In genomic region chr1:16178596-16179497, GRCh38 we compare ENCODE assay signal across 14 cellular contexts. TPM values are rescaled to one million over a fixed set of nuclear protein-coding genes. Genes with fewer than 3 reads are reported as not detected.
DNase-seq lines count a peak whose midpoint lies in the region; ATAC-seq, FAIRE-seq and TF ChIP-seq lines count a peak whose summit lies in the region.
"Had no signal": no experiment of that assay in that cellular context is flagged by ENCODE, and none has a peak within 500 bp of the region (broad histone marks: within the 10 kb centered on the region; RNA-seq: fewer than 3 reads in every experiment).

No MANE protein-coding gene starts in this region.

- H3K4me3 ChIP-seq in K562 (no peak overlapping the region), left lung (no peak overlapping the region), sigmoid colon (no peak overlapping the region), psoas muscle (no peak overlapping the region)
- H3K4me3 ChIP-seq: BLaER1 treated with 17β-estradiol and CSF1 and Interleukin-3, amounts not matched to agents 10 nM and 100 nM had no signal

- H3K27me3 ChIP-seq in K562 (ENCODE audit: control insufficient read depth in 2 of 2, insufficient read depth in 2 of 2, low read length in 2 of 2) (no peaks in the 10 kb centered on the region), left lung (no peaks in the 10 kb centered on the region), sigmoid colon (no peaks in the 10 kb centered on the region), psoas muscle (ENCODE audit: insufficient read depth in 3 of 3, low read length in 2 of 3) (peaks cover 0 to 5% (median 0%) of the 10 kb centered on the region in 3 donors)

- BruUV-seq in K562 (replicated peaks; lab: Mats Ljungman, UMichigan): no TSS peak

- POLR2A ChIA-PET in K562 (lab: Yijun Ruan, JAX): interaction anchor here (1.3 kb wide), 1 partner anchor 10 kb away, joined by 3 read pairs; no protein-coding TSS in a partner anchor

- no peak for TF ChIP-seq RAD21 in K562 (CRISPR knock-in tag; conservative IDR thresholded peaks at IDR 0.05 in 1 of 2, IDR thresholded peaks at IDR 0.05 in 1 of 2)

- H3K27ac ChIP-seq in K562 (ENCODE audit: extremely low read depth, low read depth, low read length) (no peak overlapping the region), left lung (peak overlapping the region; percentile 3 to 8), sigmoid colon (peak overlapping the region; percentile 50 to 92 (median 88)), psoas muscle (no peak overlapping the region)
- H3K27ac ChIP-seq: BLaER1 treated with 17β-estradiol and CSF1 and Interleukin-3, amounts not matched to agents 10 nM and 100 nM; HL-60; neutrophil had no signal

- H4K20me1 ChIP-seq in K562 (replicated peaks; ENCODE audit: control insufficient read depth, insufficient read depth, low read length): no peaks in the 10 kb centered on the region

- ATAC-seq in K562: no peak
- peak; percentile 22 for ATAC-seq in left lung
- no peak for ATAC-seq in psoas muscle
- no peak for ATAC-seq in HG02852 (IDR thresholded peaks at IDR 0.05; ENCODE audit: unreplicated experiment)
- no peak for ATAC-seq in GM18505 (IDR thresholded peaks at IDR 0.05; ENCODE audit: unreplicated experiment)

- no peak overlapping the region for H3K4me2 ChIP-seq in K562 (ENCODE audit: insufficient read depth, low read length)

- no peaks in the 10 kb centered on the region for H3K79me2 ChIP-seq in K562 (ENCODE audit: control insufficient read depth, insufficient read depth, low read length)

- TF ChIP-seq POLR2A in K562 (conservative IDR thresholded peaks at IDR 0.05): no peak
- no peak for TF ChIP-seq POLR2A in sigmoid colon (IDR thresholded peaks at IDR 0.05)
- no peak for TF ChIP-seq POLR2A in GM18505 (IDR thresholded peaks at IDR 0.05; ENCODE audit: borderline replicate concordance, extremely low read depth, insufficient read depth, insufficient read length)

- CTCF ChIA-PET in K562 (lab: Yijun Ruan, JAX; ENCODE audit: low intra/inter-chr PET ratio): interaction anchor here (1.0 kb wide), 1 partner anchor 16 kb away, joined by 6 read pairs; no protein-coding TSS in a partner anchor

- no peak for TF ChIP-seq CTCF in K562 (IDR thresholded peaks at IDR 0.05 in 2 of 3, conservative IDR thresholded peaks at IDR 0.05 in 1 of 3; ENCODE audit: insufficient read depth in 2 of 3, low read depth in 1 of 3, low read length in 3 of 3)
- no peak for TF ChIP-seq CTCF in left lung (IDR thresholded peaks at IDR 0.05)
- no peak for TF ChIP-seq CTCF in sigmoid colon (IDR thresholded peaks at IDR 0.05)
- no peak for TF ChIP-seq CTCF in psoas muscle (IDR thresholded peaks at IDR 0.05)

- H3K9me1 ChIP-seq in K562 (ENCODE audit: control insufficient read depth, insufficient read depth, low read length): no peaks in the 10 kb centered on the region

- peak; percentile 69 for FAIRE-seq in K562 (lab: Jason Lieb, UNC)

- TF ChIP-seq EP300 in K562 (IDR thresholded peaks at IDR 0.05; ENCODE audit: low read length): no peak
- TF ChIP-seq EP300 in sigmoid colon (IDR thresholded peaks at IDR 0.05): peak in 1 of 4 donors; percentile 14

- intact Hi-C loops in K562 (cut with micrococcal nuclease): loop anchor here (5.0 kb wide), 1 partner anchor 37 kb away; no protein-coding TSS in a partner anchor
- intact Hi-C loops in left lung (cut with DNase I): no loop called here
- intact Hi-C loops in sigmoid colon (cut with DNase I): no loop called here
- intact Hi-C loops in psoas muscle (cut with DNase I): no loop called here

- H3K9me3 ChIP-seq in K562 (replicated peaks; ENCODE audit: control insufficient read depth, insufficient read depth, low read depth, low read length) (no peaks in the 10 kb centered on the region), left lung (no peaks in the 10 kb centered on the region), sigmoid colon (no peaks in the 10 kb centered on the region), psoas muscle (no peaks in the 10 kb centered on the region)
- H3K9me3 ChIP-seq: BLaER1 treated with 17β-estradiol and CSF1 and Interleukin-3, amounts not matched to agents 10 nM and 100 nM; neutrophil had no signal

- H3K9ac ChIP-seq in K562 (ENCODE audit: insufficient read depth in 1 of 2, low read depth in 2 of 2, low read length in 2 of 2): peak overlapping the region in 1 of 2 experiments; percentile 3; a peak in 1 of 4 replicates

- H2AFZ ChIP-seq in K562 (ENCODE audit: low read depth, low read length): peak overlapping the region; percentile 25; the same call in 1 of the 2 replicates

- DNase-seq in ELF-1 (ENCODE audit: low read depth, low spot score) (peak; percentile 70), K562 (ENCODE audit: extremely low read depth in 1 of 4, low spot score in 3 of 4) (no peak), left lung (no peak), sigmoid colon (no peak), psoas muscle (no peak), foreskin melanocyte (no peak)
- DNase-seq: activated naive CD4-positive, alpha-beta T cell treated with anti-CD3 and anti-CD28 coated beads for 36 hours; NCI-H2171 treated with DMSO at 0.1 percent for 48 hours; T-helper 2 cell had no signal

- in situ Hi-C loops in K562 (cut with MboI): no loop called here

- no peaks in the 10 kb centered on the region for H3K36me3 ChIP-seq in K562 (ENCODE audit: control insufficient read depth, insufficient read depth, low read length)
- H3K36me3 ChIP-seq in left lung: no peaks in the 10 kb centered on the region
- H3K36me3 ChIP-seq in sigmoid colon: no peaks in the 10 kb centered on the region
- H3K36me3 ChIP-seq in psoas muscle (ENCODE audit: insufficient read depth in 1 of 2, low read depth in 1 of 2): no peaks in the 10 kb centered on the region
- H3K36me3 ChIP-seq: BLaER1 treated with 17β-estradiol and CSF1 and Interleukin-3, amounts not matched to agents 10 nM and 100 nM; neutrophil had no signal

- H3K4me1 ChIP-seq in K562 (replicated peaks in 1 of 2; ENCODE audit: control insufficient read depth in 2 of 2, insufficient read depth in 2 of 2, low read length in 2 of 2) (peaks cover 12 to 39% of the 10 kb centered on the region in 2 experiments), left lung (peaks cover 38 to 60% of the 10 kb centered on the region in 2 donors), sigmoid colon (peaks cover 0 to 89% (median 80%) of the 10 kb centered on the region in 4 donors), psoas muscle (peaks cover 14% of the 10 kb centered on the region)

- 67% methylated on average over 19 of the region's 19 CpGs for whole genome bisulfite sequencing in K562 (ENCODE audit: insufficient coverage, low coverage, missing lambda C conversion rate)
- 44 to 77% methylated on average over 19 of the region's 19 CpGs for WGBS in sigmoid colon, 2 donors
- WGBS in psoas muscle, 3 donors: 88 to 90% (median 89%) methylated on average over 19 of the region's 19 CpGs

RNA-seq across cellular contexts. Expression of gene EPHA2, which starts 23.0 kb away (rescaled TPM):
- 0.55 and 1.5 TPM in 2 replicates for total RNA-seq in K562 (2011; cell fraction: chromatin; rRNA removed; ENCODE audit: low replicate concordance)
- 0.79 and 1.2 TPM in 2 replicates for total RNA-seq in K562 (2011; cell fraction: nucleolus; rRNA removed)
- 0.15 and 0.23 TPM in 2 replicates for total RNA-seq in K562 (2011; cell fraction: nucleoplasm; rRNA removed)
- total RNA-seq in K562 (2014; rRNA removed) (not detected in 2 replicates), K562 (2014; rRNA removed; fragmentation: Illumina TruSeq; extraction: Trizol) (0.04 and 0.06 TPM in 2 replicates), K562 (2015; rRNA removed; fragmentation: Illumina TruSeq; extraction: Trizol) (not detected in 2 replicates), K562 (2021) (0.36 and 0.40 TPM in 2 replicates), left lung (10 to 100 TPM; 36.9 to 62.6 TPM), sigmoid colon (1 to 10 TPM; 3.3 to 6.4 (median 4.9) TPM), psoas muscle (1 to 10 TPM; 3.0 to 7.0 (median 3.5) TPM)
- polyA plus RNA-seq in K562 (2011; rRNA removed) (0.16 and 0.17 TPM in 2 replicates), K562 (2014; fragmentation: Illumina TruSeq; extraction: Trizol) (0.07 and 0.12 TPM in 2 replicates), K562 (2014; fragmentation: Nextera tagmentation; extraction: Ambion mirVana) (not detected), K562 (2014; rRNA removed) (0.05 TPM in 2 replicates), sigmoid colon (10 to 100 TPM in 1 of 3 donors, 1 to 10 TPM in 2; 6.0 to 24.7 (median 9.9) TPM), psoas muscle (1 to 10 TPM; 1.3 to 8.0 (median 1.5) TPM)
- polyA plus RNA-seq in K562 (2011; cell fraction: cytosol; rRNA removed): 0.09 and 0.70 TPM in 2 replicates
- 0.24 and 0.92 TPM in 2 replicates for polyA plus RNA-seq in K562 (2011; cell fraction: nucleus; rRNA removed)
- polyA plus RNA-seq in K562 (2012): 0.07 and 0.09 TPM in 2 replicates
- 0.15 and 0.28 TPM in 2 replicates for polyA minus RNA-seq in K562 (2011; rRNA and poly(A)+ RNA removed)
- polyA minus RNA-seq in K562 (2011; cell fraction: cytosol; rRNA and poly(A)+ RNA removed): 1.7 and 2.2 TPM in 2 replicates
- 0.33 and 0.81 TPM in 2 replicates for polyA minus RNA-seq in K562 (2011; cell fraction: nucleus; rRNA and poly(A)+ RNA removed)

RNA-seq across cellular contexts. Expression of gene ARHGEF19, which starts 33.6 kb away (rescaled TPM):
- 15.4 and 51.0 TPM in 2 replicates for total RNA-seq in K562 (2011; cell fraction: chromatin; rRNA removed; ENCODE audit: low replicate concordance)
- 25.4 and 38.4 TPM in 2 replicates for total RNA-seq in K562 (2011; cell fraction: nucleolus; rRNA removed)
- total RNA-seq in K562 (2011; cell fraction: nucleoplasm; rRNA removed): 20.2 and 22.1 TPM in 2 replicates
- total RNA-seq in K562 (2014; rRNA removed) (6.3 and 7.0 TPM in 2 replicates), K562 (2014; rRNA removed; fragmentation: Illumina TruSeq; extraction: Trizol) (2.7 and 4.3 TPM in 2 replicates), K562 (2015; rRNA removed; fragmentation: Illumina TruSeq; extraction: Trizol) (5.2 and 6.0 TPM in 2 replicates), K562 (2021) (11.2 and 15.1 TPM in 2 replicates), left lung (10 to 100 TPM; 10.4 to 13.1 TPM), sigmoid colon (1 to 10 TPM in 3 of 4 donors, not detected in 1; 2.5 to 4.4 (median 3.6) TPM), psoas muscle (1 to 10 TPM; 1.1 to 1.8 (median 1.3) TPM)
- polyA plus RNA-seq in K562 (2011; rRNA removed) (21.0 and 33.1 TPM in 2 replicates), K562 (2014; fragmentation: Illumina TruSeq; extraction: Trizol) (4.4 and 10.8 TPM in 2 replicates), K562 (2014; fragmentation: Nextera tagmentation; extraction: Ambion mirVana) (1 to 10 TPM in 1 of 2 experiments, under 1 TPM in 1; 0.73 to 1.1 TPM), K562 (2014; rRNA removed) (14.8 and 17.1 TPM in 2 replicates), sigmoid colon (10 to 100 TPM in 1 of 3 donors, 1 to 10 TPM in 2; 2.5 to 10.8 (median 7.2) TPM), psoas muscle (1 to 10 TPM in 2 of 3 donors, under 1 TPM in 1; 0.99 to 2.4 (median 1.3) TPM)
- polyA plus RNA-seq in K562 (2011; cell fraction: cytosol; rRNA removed): 31.5 and 39.3 TPM in 2 replicates
- 84.8 and 93.8 TPM in 2 replicates for polyA plus RNA-seq in K562 (2011; cell fraction: nucleus; rRNA removed)
- polyA plus RNA-seq in K562 (2012): 14.3 and 15.2 TPM in 2 replicates
- 7.3 and 9.1 TPM in 2 replicates for polyA minus RNA-seq in K562 (2011; rRNA and poly(A)+ RNA removed)
- polyA minus RNA-seq in K562 (2011; cell fraction: cytosol; rRNA and poly(A)+ RNA removed): 9.3 and 17.2 TPM in 2 replicates
- polyA minus RNA-seq in K562 (2011; cell fraction: nucleus; rRNA and poly(A)+ RNA removed): 17.2 and 21.5 TPM in 2 replicates

RNA-seq across cellular contexts. Expression of gene CPLANE2, which starts 58.1 kb away (rescaled TPM):
- 6.0 and 32.3 TPM in 2 replicates for total RNA-seq in K562 (2011; cell fraction: chromatin; rRNA removed; ENCODE audit: low replicate concordance)
- total RNA-seq in K562 (2011; cell fraction: nucleolus; rRNA removed): 25.7 and 37.9 TPM in 2 replicates
- total RNA-seq in K562 (2011; cell fraction: nucleoplasm; rRNA removed): 15.3 and 20.1 TPM in 2 replicates
- total RNA-seq in K562 (2014; rRNA removed): 19.9 and 27.8 TPM in 2 replicates
- total RNA-seq in K562 (2014; rRNA removed; fragmentation: Illumina TruSeq; extraction: Trizol): 3.3 and 3.7 TPM in 2 replicates
- total RNA-seq in K562 (2015; rRNA removed; fragmentation: Illumina TruSeq; extraction: Trizol): 8.0 and 8.3 TPM in 2 replicates
- total RNA-seq in K562 (2021): 17.8 and 20.9 TPM in 2 replicates
- polyA plus RNA-seq in K562 (2011; rRNA removed): 10.9 and 15.9 TPM in 2 replicates
- 14.2 and 28.7 TPM in 2 replicates for polyA plus RNA-seq in K562 (2011; cell fraction: cytosol; rRNA removed)
- 22.8 and 30.9 TPM in 2 replicates for polyA plus RNA-seq in K562 (2011; cell fraction: nucleus; rRNA removed)
- polyA plus RNA-seq in K562 (2012): 16.0 and 21.8 TPM in 2 replicates
- polyA plus RNA-seq in K562 (2014; fragmentation: Illumina TruSeq; extraction: Trizol): 8.1 and 13.6 TPM in 2 replicates
- under 1 TPM; 0.17 to 0.32 TPM for polyA plus RNA-seq in K562 (2014; fragmentation: Nextera tagmentation; extraction: Ambion mirVana)
- polyA plus RNA-seq in K562 (2014; rRNA removed): 10.3 and 15.5 TPM in 2 replicates
- 11.8 and 19.8 TPM in 2 replicates for polyA minus RNA-seq in K562 (2011; rRNA and poly(A)+ RNA removed)
- polyA minus RNA-seq in K562 (2011; cell fraction: cytosol; rRNA and poly(A)+ RNA removed): 18.6 and 24.7 TPM in 2 replicates
- 21.7 and 22.7 TPM in 2 replicates for polyA minus RNA-seq in K562 (2011; cell fraction: nucleus; rRNA and poly(A)+ RNA removed)
- 1 to 10 TPM; 5.6 to 8.9 TPM for total RNA-seq in left lung
- 1 to 10 TPM; 2.5 to 7.1 (median 3.2) TPM for total RNA-seq in sigmoid colon
- polyA plus RNA-seq in sigmoid colon: 1 to 10 TPM; 3.7 to 7.4 (median 6.0) TPM
- total RNA-seq in psoas muscle: 1 to 10 TPM; 1.0 to 5.1 (median 4.6) TPM
- polyA plus RNA-seq in psoas muscle: 1 to 10 TPM; 1.4 to 7.4 (median 4.0) TPM

Comparison
In these comparisons a context has a peak if more than half of its experiments do, and no peak if none do; other contexts are left out.
1. H3K27ac ChIP-seq: peak in left lung (2 of 2) and sigmoid colon (4 of 4); none in K562 (single experiment) and psoas muscle (single experiment).
2. RNA of gene EPHA2, which starts 23.0 kb away (total RNA-seq): 36.9 to 62.6 TPM in left lung; 3.3 to 6.4 TPM in sigmoid colon, 3.0 to 7.0 TPM in psoas muscle and 0.04 to 1.5 TPM in K562; every median in the first group is over 4 times any median in the second.